ENCODE assay signal across 9 cellular contexts in genomic region chr17:27443491-27443890, GRCh38.
"Had no signal": no experiment of that assay in that cellular context is flagged by ENCODE, and none has a peak within 500 bp of the region (broad histone marks: within the 10 kb centered on the region; RNA-seq: fewer than 3 reads in every experiment).

No MANE protein-coding gene starts in this region.

- H2AFZ ChIP-seq: GM23338 had no signal

- H3K4me2 ChIP-seq: GM23338, KMS-11 had no signal

- H3K4me1 Mint-ChIP-seq: GM23338, H9 had no signal

- H3K9ac ChIP-seq: KMS-11 had no signal

- FAIRE-seq: H1, H54, HepG2 had no signal

- DNase-seq: H9, HCEC 1CT, KBM-7 had no signal

- H3K4me3 ChIP-seq: GM23338 had no signal

- H3K9me3 Mint-ChIP-seq: GM23338, H9 had no signal

- H3K4me3 Mint-ChIP-seq: GM23338, H9 had no signal

- H3K27ac ChIP-seq: HL-60, KMS-11 had no signal

- ATAC-seq: GM23338, HepG2 had no signal

- H3K27ac Mint-ChIP-seq: GM23338, H9 had no signal
